ENCODE assay signal across 1 cellular context in the genomic region with DNA sequence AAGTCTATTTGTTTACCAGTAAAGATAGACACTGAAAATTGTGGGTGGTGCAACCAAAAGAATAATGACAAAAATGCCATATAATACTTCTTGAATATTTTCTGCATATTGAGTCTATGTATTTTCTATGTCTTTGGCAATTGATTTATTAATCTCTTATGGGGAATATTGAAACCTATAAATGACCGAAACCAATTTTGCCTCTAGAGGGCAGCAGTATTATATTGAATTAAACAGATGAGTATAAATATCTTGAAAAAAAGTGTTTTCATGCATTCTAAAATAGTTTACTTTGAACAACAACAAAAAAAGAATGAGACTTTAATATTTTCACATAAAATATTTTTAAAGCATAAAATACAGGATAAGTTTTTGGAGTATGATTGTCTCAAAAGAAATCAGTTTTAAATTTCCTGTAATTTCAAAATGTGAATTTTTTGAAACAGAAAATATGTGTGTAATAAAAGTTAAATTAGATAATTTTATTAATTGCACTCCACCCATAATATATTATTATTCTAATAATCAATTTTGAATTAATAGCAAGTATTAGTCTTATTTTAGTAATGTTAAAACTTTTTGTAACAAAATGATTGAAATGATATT.
TF ChIP-seq lines count a peak whose summit lies in the region.

No MANE protein-coding gene starts in this region.

TF ChIP-seq in SK-N-SH treated with all-trans-retinoic acid at 6 μM for 48 hours, 23 proteins besides CTCF, POLR2A, EP300 and RAD21 (continued from another document):
- TF ChIP-seq, protein P1, sequence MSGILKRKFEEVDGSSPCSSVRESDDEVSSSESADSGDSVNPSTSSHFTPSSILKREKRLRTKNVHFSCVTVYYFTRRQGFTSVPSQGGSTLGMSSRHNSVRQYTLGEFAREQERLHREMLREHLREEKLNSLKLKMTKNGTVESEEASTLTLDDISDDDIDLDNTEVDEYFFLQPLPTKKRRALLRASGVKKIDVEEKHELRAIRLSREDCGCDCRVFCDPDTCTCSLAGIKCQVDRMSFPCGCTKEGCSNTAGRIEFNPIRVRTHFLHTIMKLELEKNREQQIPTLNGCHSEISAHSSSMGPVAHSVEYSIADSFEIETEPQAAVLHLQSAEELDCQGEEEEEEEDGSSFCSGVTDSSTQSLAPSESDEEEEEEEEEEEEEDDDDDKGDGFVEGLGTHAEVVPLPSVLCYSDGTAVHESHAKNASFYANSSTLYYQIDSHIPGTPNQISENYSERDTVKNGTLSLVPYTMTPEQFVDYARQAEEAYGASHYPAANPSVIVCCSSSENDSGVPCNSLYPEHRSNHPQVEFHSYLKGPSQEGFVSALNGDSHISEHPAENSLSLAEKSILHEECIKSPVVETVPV (CRISPR knock-in tag; IDR thresholded peaks at IDR 0.05) = no peak
- no peak for TF ChIP-seq ISL1 (CRISPR knock-in tag; IDR thresholded peaks at IDR 0.05)
- TF ChIP-seq, protein P2, sequence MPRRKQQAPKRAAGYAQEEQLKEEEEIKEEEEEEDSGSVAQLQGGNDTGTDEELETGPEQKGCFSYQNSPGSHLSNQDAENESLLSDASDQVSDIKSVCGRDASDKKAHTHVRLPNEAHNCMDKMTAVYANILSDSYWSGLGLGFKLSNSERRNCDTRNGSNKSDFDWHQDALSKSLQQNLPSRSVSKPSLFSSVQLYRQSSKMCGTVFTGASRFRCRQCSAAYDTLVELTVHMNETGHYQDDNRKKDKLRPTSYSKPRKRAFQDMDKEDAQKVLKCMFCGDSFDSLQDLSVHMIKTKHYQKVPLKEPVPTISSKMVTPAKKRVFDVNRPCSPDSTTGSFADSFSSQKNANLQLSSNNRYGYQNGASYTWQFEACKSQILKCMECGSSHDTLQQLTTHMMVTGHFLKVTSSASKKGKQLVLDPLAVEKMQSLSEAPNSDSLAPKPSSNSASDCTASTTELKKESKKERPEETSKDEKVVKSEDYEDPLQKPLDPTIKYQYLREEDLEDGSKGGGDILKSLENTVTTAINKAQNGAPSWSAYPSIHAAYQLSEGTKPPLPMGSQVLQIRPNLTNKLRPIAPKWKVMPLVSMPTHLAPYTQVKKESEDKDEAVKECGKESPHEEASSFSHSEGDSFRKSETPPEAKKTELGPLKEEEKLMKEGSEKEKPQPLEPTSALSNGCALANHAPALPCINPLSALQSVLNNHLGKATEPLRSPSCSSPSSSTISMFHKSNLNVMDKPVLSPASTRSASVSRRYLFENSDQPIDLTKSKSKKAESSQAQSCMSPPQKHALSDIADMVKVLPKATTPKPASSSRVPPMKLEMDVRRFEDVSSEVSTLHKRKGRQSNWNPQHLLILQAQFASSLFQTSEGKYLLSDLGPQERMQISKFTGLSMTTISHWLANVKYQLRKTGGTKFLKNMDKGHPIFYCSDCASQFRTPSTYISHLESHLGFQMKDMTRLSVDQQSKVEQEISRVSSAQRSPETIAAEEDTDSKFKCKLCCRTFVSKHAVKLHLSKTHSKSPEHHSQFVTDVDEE (CRISPR knock-in tag; IDR thresholded peaks at IDR 0.05) = no peak
- no peak for TF ChIP-seq GLIS3 (CRISPR knock-in tag; IDR thresholded peaks at IDR 0.05)
- TF ChIP-seq ZNF8 (CRISPR knock-in tag; IDR thresholded peaks at IDR 0.05) = no peak
- TF ChIP-seq ZFP3 (CRISPR knock-in tag; IDR thresholded peaks at IDR 0.05) = no peak
- TF ChIP-seq ESRRG (CRISPR knock-in tag; IDR thresholded peaks at IDR 0.05) = no peak
- no peak for TF ChIP-seq CSDC2 (CRISPR knock-in tag; IDR thresholded peaks at IDR 0.05)
